Comparison of ENCODE assay signal across 16 cellular contexts in genomic region chr4:67459164-67459563, GRCh38.
"Had no signal": no experiment of that assay in that cellular context is flagged by ENCODE, and none has a peak within 500 bp of the region (broad histone marks: within the 10 kb centered on the region; RNA-seq: fewer than 3 reads in every experiment).

No MANE protein-coding gene starts in this region.

- H3K36me3 ChIP-seq: uterus, WERI-Rb-1 had no signal

- H3K4me1 ChIP-seq: ascending aorta, esophagus muscularis mucosa, left lung, psoas muscle, tibial nerve, uterus had no signal

- H3K27me3 ChIP-seq: ascending aorta, esophagus muscularis mucosa, left lung, tibial nerve, uterus had no signal

- H3K27ac ChIP-seq: ascending aorta, esophagus muscularis mucosa, left lung, psoas muscle, tibial nerve, uterus, WERI-Rb-1 had no signal

- H3K9me3 ChIP-seq: ascending aorta, esophagus muscularis mucosa, left lung, psoas muscle, uterus had no signal

- ATAC-seq: activated T-cell treated with anti-CD3 and anti-CD28 coated beads, Interleukin-2, amount 50 U/mL, for 72 hours; left lung; psoas muscle; right cardiac atrium had no signal

- H3K4me3 ChIP-seq: ascending aorta, esophagus muscularis mucosa, left lung, psoas muscle, tibial nerve, uterus had no signal

- DNase-seq: activated CD4-positive, alpha-beta T cell treated with anti-CD3 and anti-CD28 coated beads, Interleukin-2, amount 50 U/mL, for 4 hours; activated effector memory CD4-positive, alpha-beta T cell treated with anti-CD3 and anti-CD28 coated beads, Interleukin-2, amount 50 U/mL, for 16 hours; activated naive CD4-positive, alpha-beta T cell treated with anti-CD3 and anti-CD28 coated beads, Interleukin-2, amount 50 U/mL, for 16 hours; activated T-cell treated with anti-CD3 and anti-CD28 coated beads, Interleukin-2, amount 50 U/mL, for 72 hours; cerebellar nuclear complex; effector memory CD4-positive, alpha-beta T cell; left lung; mammary epithelial cell; psoas muscle; right cardiac atrium; T-helper 2 cell; uterus; WERI-Rb-1 had no signal
